Comparison of ENCODE assay signal across 17 cellular contexts in the genomic region with DNA sequence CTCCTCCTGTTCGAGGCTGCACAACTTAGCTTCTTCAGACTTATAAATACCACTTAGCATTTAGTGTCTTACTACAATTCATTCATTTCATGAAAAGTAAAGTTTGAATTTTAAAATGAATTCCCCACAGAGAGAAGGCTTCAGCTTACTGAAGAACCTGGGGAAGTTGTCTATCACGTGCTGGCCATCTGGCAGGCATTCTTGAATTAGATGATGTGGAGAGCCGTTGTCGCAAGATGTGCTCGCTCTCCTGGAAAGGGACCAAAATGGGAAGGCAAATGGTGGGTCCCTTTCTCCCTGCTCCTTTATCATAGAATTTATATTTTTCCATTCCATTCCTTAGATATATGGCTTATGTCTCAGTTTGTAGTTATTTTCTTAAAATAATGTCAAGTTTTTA.
DNase-seq lines count a peak whose midpoint lies in the region; ATAC-seq, FAIRE-seq and TF ChIP-seq lines count a peak whose summit lies in the region.
"Had no signal": no experiment of that assay in that cellular context is flagged by ENCODE, and none has a peak within 500 bp of the region (broad histone marks: within the 10 kb centered on the region; RNA-seq: fewer than 3 reads in every experiment).

No MANE protein-coding gene starts in this region.

- H3K27me3 Mint-ChIP-seq in activated T-cell treated with anti-CD3 and anti-CD28 coated beads, Interleukin-2, amount 50 U/mL, for 72 hours (ENCODE audit: low read depth): no peaks in the 10 kb centered on the region
- no peaks in the 10 kb centered on the region for H3K27me3 Mint-ChIP-seq in activated T-cell treated with anti-CD3 and anti-CD28 coated beads, Interleukin-2, amount 50 U/mL, for 4 hours (ENCODE audit: low read depth)
- H3K27me3 Mint-ChIP-seq in Caco-2 (ENCODE audit: insufficient read depth, unreplicated experiment): no peaks in the 10 kb centered on the region
- H3K27me3 Mint-ChIP-seq: memory B cell had no signal

- no peak for ATAC-seq in activated T-cell treated with anti-CD3 and anti-CD28 coated beads, Interleukin-2, amount 50 U/mL, for 72 hours (replicated peaks in 1 of 2)
- ATAC-seq in activated T-cell treated with anti-CD3 and anti-CD28 coated beads, Interleukin-2, amount 50 U/mL, for 4 hours: no peak
- ATAC-seq in stimulated activated effector memory CD8-positive, alpha-beta T cell treated with anti-CD3 and anti-CD28 coated beads, Interleukin-12 subunit alpha, Interleukin-12 subunit beta, amount 100 ng/mL, for 72 hours: no peak
- ATAC-seq: right lobe of liver, upper lobe of right lung had no signal

- no peak overlapping the region for H3K4me3 Mint-ChIP-seq in activated T-cell treated with anti-CD3 and anti-CD28 coated beads, Interleukin-2, amount 50 U/mL, for 72 hours
- H3K4me3 Mint-ChIP-seq in activated T-cell treated with anti-CD3 and anti-CD28 coated beads, Interleukin-2, amount 50 U/mL, for 4 hours: no peak overlapping the region
- H3K4me3 Mint-ChIP-seq in stimulated activated effector memory CD8-positive, alpha-beta T cell treated with anti-CD3 and anti-CD28 coated beads, Interleukin-12 subunit alpha, Interleukin-12 subunit beta, amount 100 ng/mL, for 72 hours: no peak overlapping the region
- no peak overlapping the region for H3K4me3 Mint-ChIP-seq in Caco-2 (ENCODE audit: unreplicated experiment)
- H3K4me3 Mint-ChIP-seq: activated naive CD4-positive, alpha-beta T cell treated with anti-CD3 and anti-CD28 coated beads for 36 hours; memory B cell had no signal

- CTCF ChIA-PET in Caco-2 (lab: Charles Lee): interaction anchor here (0.6 kb wide), 1 partner anchor 19 kb away, joined by 3 read pairs; no protein-coding TSS in a partner anchor

- no peaks in the 10 kb centered on the region for H3K9me3 Mint-ChIP-seq in activated T-cell treated with anti-CD3 and anti-CD28 coated beads, Interleukin-2, amount 50 U/mL, for 72 hours
- no peaks in the 10 kb centered on the region for H3K9me3 Mint-ChIP-seq in activated T-cell treated with anti-CD3 and anti-CD28 coated beads, Interleukin-2, amount 50 U/mL, for 4 hours
- H3K9me3 Mint-ChIP-seq in stimulated activated effector memory CD8-positive, alpha-beta T cell treated with anti-CD3 and anti-CD28 coated beads, Interleukin-12 subunit alpha, Interleukin-12 subunit beta, amount 100 ng/mL, for 72 hours: no peaks in the 10 kb centered on the region
- no peaks in the 10 kb centered on the region for H3K9me3 Mint-ChIP-seq in Caco-2 (ENCODE audit: unreplicated experiment)
- H3K9me3 Mint-ChIP-seq: activated naive CD4-positive, alpha-beta T cell treated with anti-CD3 and anti-CD28 coated beads for 36 hours; memory B cell had no signal

- POLR2A ChIA-PET in Caco-2 (lab: Charles Lee): no interaction called here

- peaks cover 2 to 3% of the 10 kb centered on the region in 2 donors for H3K36me3 Mint-ChIP-seq in activated T-cell treated with anti-CD3 and anti-CD28 coated beads, Interleukin-2, amount 50 U/mL, for 72 hours (ENCODE audit: insufficient read depth in 2 of 2)
- peaks cover 10% of the 10 kb centered on the region for H3K36me3 Mint-ChIP-seq in activated T-cell treated with anti-CD3 and anti-CD28 coated beads, Interleukin-2, amount 50 U/mL, for 4 hours (ENCODE audit: insufficient read depth)
- H3K36me3 Mint-ChIP-seq in stimulated activated effector memory CD8-positive, alpha-beta T cell treated with anti-CD3 and anti-CD28 coated beads, Interleukin-12 subunit alpha, Interleukin-12 subunit beta, amount 100 ng/mL, for 72 hours: peaks cover 67% of the 10 kb centered on the region
- peaks cover 12% of the 10 kb centered on the region for H3K36me3 Mint-ChIP-seq in Caco-2 (ENCODE audit: insufficient read depth, unreplicated experiment)

- no peaks in the 10 kb centered on the region for H3K27me3 ChIP-seq in Caco-2 (replicated peaks; ENCODE audit: control insufficient read depth, insufficient read depth, low read length)
- H3K27me3 ChIP-seq: right lobe of liver, upper lobe of right lung had no signal

- no peak for TF ChIP-seq POLR2A in GM12892 (IDR thresholded peaks at IDR 0.05; ENCODE audit: low read depth, low read length)

- H3K4me1 Mint-ChIP-seq in activated T-cell treated with anti-CD3 and anti-CD28 coated beads, Interleukin-2, amount 50 U/mL, for 72 hours (ENCODE audit: low read depth): peaks cover 16% of the 10 kb centered on the region
- peaks cover 38% of the 10 kb centered on the region for H3K4me1 Mint-ChIP-seq in activated T-cell treated with anti-CD3 and anti-CD28 coated beads, Interleukin-2, amount 50 U/mL, for 4 hours (ENCODE audit: low read depth)
- peaks cover 64% of the 10 kb centered on the region for H3K4me1 Mint-ChIP-seq in stimulated activated effector memory CD8-positive, alpha-beta T cell treated with anti-CD3 and anti-CD28 coated beads, Interleukin-12 subunit alpha, Interleukin-12 subunit beta, amount 100 ng/mL, for 72 hours
- H3K4me1 Mint-ChIP-seq in Caco-2 (ENCODE audit: low read depth, unreplicated experiment): no peaks in the 10 kb centered on the region

- H3K4me3 ChIP-seq in Caco-2 (ENCODE audit: low read depth, low read length): no peak overlapping the region
- H3K4me3 ChIP-seq: right lobe of liver, SJSA1, upper lobe of right lung had no signal

- H3K27ac Mint-ChIP-seq in activated T-cell treated with anti-CD3 and anti-CD28 coated beads, Interleukin-2, amount 50 U/mL, for 72 hours: peak overlapping the region; percentile 93
- H3K27ac Mint-ChIP-seq in stimulated activated effector memory CD8-positive, alpha-beta T cell treated with anti-CD3 and anti-CD28 coated beads, Interleukin-12 subunit alpha, Interleukin-12 subunit beta, amount 100 ng/mL, for 72 hours: peak overlapping the region; percentile 94
- H3K27ac Mint-ChIP-seq in Caco-2 (ENCODE audit: unreplicated experiment): no peak overlapping the region
- H3K27ac Mint-ChIP-seq: memory B cell had no signal

- H3K36me3 ChIP-seq in Caco-2 (ENCODE audit: control insufficient read depth, insufficient read depth, low read length): no peaks in the 10 kb centered on the region
- H3K36me3 ChIP-seq: right lobe of liver, SJSA1, upper lobe of right lung had no signal

- no peak for DNase-seq in activated T-cell treated with anti-CD3 and anti-CD28 coated beads, Interleukin-2, amount 50 U/mL, for 72 hours
- DNase-seq in activated T-cell treated with anti-CD3 and anti-CD28 coated beads, Interleukin-2, amount 50 U/mL, for 4 hours: no peak
- peak; percentile 38 for DNase-seq in NCI-H2171 treated with DMSO at 0.1 percent for 48 hours (lab: John Stamatoyannopoulos, UW)
- DNase-seq in cerebellar cortex (ENCODE audit: low spot score): peak; percentile 44
- no peak for DNase-seq in stimulated activated effector memory CD8-positive, alpha-beta T cell treated with anti-CD3 and anti-CD28 coated beads, Interleukin-12 subunit alpha, Interleukin-12 subunit beta, amount 100 ng/mL, for 72 hours (ENCODE audit: low spot score in 2 of 2)
- DNase-seq in Caco-2: no peak
- no peak for DNase-seq in stimulated activated naive CD4-positive, alpha-beta T cell (lab: John Stamatoyannopoulos, UW)
- DNase-seq in GM12892 (ENCODE audit: insufficient read length): no peak
- DNase-seq: activated naive CD4-positive, alpha-beta T cell treated with anti-CD3 and anti-CD28 coated beads for 36 hours; cerebellar nuclear complex; NCI-H345; right lobe of liver; stimulated activated CD4-positive, alpha-beta T cell treated with anti-CD3 and anti-CD28 coated beads, Interleukin-2, amount 100 ng/mL, for 48 hours; stimulated activated CD8-positive, alpha-beta memory T cell treated with anti-CD3 and anti-CD28 coated beads, Interleukin-4, amount 100 ng/mL, for 48 hours; upper lobe of right lung had no signal

- H3K4me1 ChIP-seq in Caco-2: no peaks in the 10 kb centered on the region
- H3K4me1 ChIP-seq: right lobe of liver, SJSA1, upper lobe of right lung had no signal

- BruUV-seq in Caco-2 (replicated peaks; lab: Mats Ljungman, UMichigan): no TSS peak

- no peak for TF ChIP-seq CTCF in Caco-2 (IDR thresholded peaks at IDR 0.05; ENCODE audit: insufficient read depth in 1 of 2, low read depth in 1 of 2, low read length in 1 of 2, severe bottlenecking in 1 of 2, unreplicated experiment in 1 of 2)

- H3K9me3 ChIP-seq in Caco-2: no peaks in the 10 kb centered on the region
- H3K9me3 ChIP-seq: right lobe of liver, SJSA1, upper lobe of right lung had no signal

- intact Hi-C loops in Caco-2 (cut with micrococcal nuclease; ENCODE audit: unreplicated experiment): no loop called here

- FAIRE-seq in GM12892 (lab: Jason Lieb, UNC): no peak

Comparison
In these comparisons a context has a peak if more than half of its experiments do, and no peak if none do; other contexts are left out.
1. DNase-seq: peak in NCI-H2171 treated with DMSO at 0.1 percent for 48 hours (single experiment) and cerebellar cortex (single experiment); none in activated T-cell treated with anti-CD3 and anti-CD28 coated beads, Interleukin-2, amount 50 U/mL, for 72 hours (0 of 2), activated T-cell treated with anti-CD3 and anti-CD28 coated beads, Interleukin-2, amount 50 U/mL, for 4 hours (single experiment), stimulated activated effector memory CD8-positive, alpha-beta T cell treated with anti-CD3 and anti-CD28 coated beads, Interleukin-12 subunit alpha, Interleukin-12 subunit beta, amount 100 ng/mL, for 72 hours (0 of 2), Caco-2 (0 of 2), stimulated activated naive CD4-positive, alpha-beta T cell (0 of 6) and GM12892 (single experiment).